Comparison of ENCODE assay signal across 1 cellular context in genomic region chr20:63421094-63421692, GRCh38.
TF ChIP-seq lines count a peak whose summit lies in the region.

No MANE protein-coding gene starts in this region.

TF ChIP-seq in H1, 55 proteins besides CTCF, POLR2A, EP300 and RAD21:
- TF ChIP-seq SP2 (IDR thresholded peaks at IDR 0.05; ENCODE audit: low read length): no peak
- no peak for TF ChIP-seq SP4 (IDR thresholded peaks at IDR 0.05; ENCODE audit: low read length)
- TF ChIP-seq USF2 (IDR thresholded peaks at IDR 0.05; ENCODE audit: low read length): no peak
- TF ChIP-seq KDM5A (IDR thresholded peaks at IDR 0.05; ENCODE audit: low read length): no peak
